Comparison of ENCODE assay signal across 2 cellular contexts in genomic region chr2:85213893-85214512, GRCh38.
TF ChIP-seq lines count a peak whose summit lies in the region.

No MANE protein-coding gene starts in this region.

TF ChIP-seq in GM23338, 12 proteins besides CTCF, POLR2A, EP300 and RAD21:
- TF ChIP-seq EZH2 (IDR thresholded peaks at IDR 0.05; ENCODE audit: low read depth, unreplicated experiment): no peak
- TF ChIP-seq ZNF114 (CRISPR knock-in tag; IDR thresholded peaks at IDR 0.05): no peak
- no peak for TF ChIP-seq EZH2phosphoT487 (IDR thresholded peaks at IDR 0.05; ENCODE audit: unreplicated experiment)
- no peak for TF ChIP-seq JUNB (IDR thresholded peaks at IDR 0.05; ENCODE audit: unreplicated experiment)
- no peak for TF ChIP-seq ZNF331 (CRISPR knock-in tag; IDR thresholded peaks at IDR 0.05; ENCODE audit: low read depth)
- no peak for TF ChIP-seq REST (IDR thresholded peaks at IDR 0.05; ENCODE audit: unreplicated experiment)
- TF ChIP-seq CREB1 (CRISPR knock-in tag; IDR thresholded peaks at IDR 0.05; ENCODE audit: low read depth): no peak
TF ChIP-seq in GM23338: peak in this region for 0.

TF ChIP-seq in H1, 55 proteins besides CTCF, POLR2A, EP300 and RAD21:
- TF ChIP-seq CHD1 (IDR thresholded peaks at IDR 0.05; ENCODE audit: low read depth, low read length): no peak
- 0 out of 2 replicates have a peak, but pooled peaks have one; percentile 13 for TF ChIP-seq TEAD4 (IDR thresholded peaks at IDR 0.05; ENCODE audit: low read depth, low read length)
- no peak for TF ChIP-seq MAFK (IDR thresholded peaks at IDR 0.05; ENCODE audit: low read depth, low read length)
TF ChIP-seq in H1: peak in this region for 1.
